8 cellular contexts compared by ENCODE assay signal in the genomic region with DNA sequence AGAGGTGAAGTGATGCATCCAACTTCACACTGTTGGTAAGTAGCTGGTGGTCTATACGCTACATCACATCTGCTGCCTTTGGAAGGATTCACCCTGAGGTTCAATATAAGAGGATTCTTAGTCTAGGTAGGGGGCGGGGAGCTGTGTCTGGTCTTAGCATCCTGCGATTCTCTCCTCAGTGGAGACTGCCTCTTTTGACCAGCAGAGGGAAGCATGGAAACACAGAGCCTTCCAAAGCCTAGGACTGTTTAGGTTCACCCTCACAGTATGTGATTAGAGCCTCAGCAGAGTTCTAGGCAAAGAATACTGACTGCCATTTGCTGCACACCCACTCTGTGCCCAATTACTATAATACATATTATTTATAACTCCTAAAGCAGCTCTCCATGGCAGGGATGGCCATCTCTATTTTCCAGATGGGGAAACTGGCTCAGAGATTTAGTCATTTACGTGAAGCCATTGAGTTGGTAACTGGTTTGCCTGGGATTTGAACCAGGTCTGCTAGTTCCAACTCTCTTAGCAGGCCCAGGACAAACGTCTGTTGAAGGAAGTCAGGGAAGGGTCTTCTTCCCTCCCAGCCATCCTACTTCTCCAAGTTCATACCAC. TPM values are rescaled to one million over a fixed set of nuclear protein-coding genes. Genes with fewer than 3 reads are reported as not detected.
DNase-seq lines count a peak whose midpoint lies in the region; ATAC-seq, FAIRE-seq and TF ChIP-seq lines count a peak whose summit lies in the region.

No MANE protein-coding gene starts in this region.

- H3K9me3 Mint-ChIP-seq in MCF 10A (ENCODE audit: unreplicated experiment), result no peaks in the 10 kb centered on the region
- no peaks in the 10 kb centered on the region for H3K9me3 Mint-ChIP-seq in CD4-positive, alpha-beta T cell

- no peak for ATAC-seq in HG02759 (IDR thresholded peaks at IDR 0.05; ENCODE audit: unreplicated experiment)
- ATAC-seq in CD4-positive, alpha-beta T cell (ENCODE audit: poor library complexity), result no peak

- H3K27ac ChIP-seq in GM23248, result no peak overlapping the region
- no peak overlapping the region for H3K27ac ChIP-seq in CD4-positive, alpha-beta T cell (ENCODE audit: low read depth, low read length)

- peak; percentile 57 for TF ChIP-seq CTCF in MCF 10A (IDR thresholded peaks at IDR 0.05; ENCODE audit: unreplicated experiment)
- no peak for TF ChIP-seq CTCF in CD4-positive, alpha-beta T cell (IDR thresholded peaks at IDR 0.05)

- no peak overlapping the region for H2AFZ ChIP-seq in GM23248

- no peaks in the 10 kb centered on the region for H3K9me2 ChIP-seq in GM23248 (ENCODE audit: insufficient read depth)

- in situ Hi-C loops in ACHN (cut with HindIII; ENCODE audit: low pct_ligation_motif_present, low pct_unique_long_range_greater_than_20kb, low sequenced_read_pairs) (no loop called here), GM23248 (cut with MboI) (no loop called here)

- H3K9me3 ChIP-seq in GM23248 (ENCODE audit: low read depth), result no peaks in the 10 kb centered on the region
- H3K9me3 ChIP-seq in CD4-positive, alpha-beta T cell (ENCODE audit: control insufficient read depth, low read length), result no peaks in the 10 kb centered on the region

- H3K79me2 ChIP-seq in GM23248 (ENCODE audit: insufficient read depth), result no peaks in the 10 kb centered on the region

- H3K4me1 ChIP-seq in GM23248 (ENCODE audit: insufficient read depth), result no peaks in the 10 kb centered on the region

- H3K27me3 ChIP-seq in GM23248 (replicated peaks; ENCODE audit: insufficient read depth), result peaks cover 11% of the 10 kb centered on the region; the same call in 1 of the 2 replicates
- H3K27me3 ChIP-seq in CD4-positive, alpha-beta T cell (ENCODE audit: control insufficient read depth, insufficient read depth, low read length), result peaks cover 24% of the 10 kb centered on the region

- no peaks in the 10 kb centered on the region for H4K20me1 ChIP-seq in GM23248 (ENCODE audit: insufficient read depth)

- POLR2A ChIA-PET in MCF 10A (lab: Yijun Ruan, JAX), result interaction anchor here (1.1 to 1.2 kb wide), 2 partner anchors 10 to 17 kb away, joined by 4 to 5 read pairs; no protein-coding TSS in a partner anchor
- POLR2A ChIA-PET in CD4-positive, alpha-beta T cell (lab: Charles Lee), result no interaction called here

- H3K4me1 Mint-ChIP-seq in MCF 10A (ENCODE audit: insufficient read depth, unreplicated experiment), result peaks cover 48% of the 10 kb centered on the region
- H3K4me1 Mint-ChIP-seq in CD4-positive, alpha-beta T cell (ENCODE audit: low read depth), result no peaks in the 10 kb centered on the region

- intact Hi-C loops in MCF 10A (cut with micrococcal nuclease), result loop anchor here (1.0 to 5.0 kb wide), 4 partner anchors 125 to 428 kb away; no protein-coding TSS in a partner anchor
- intact Hi-C loops in CD4-positive, alpha-beta T cell (cut with DNase I, micrococcal nuclease), result no loop called here

- BruUV-seq in MCF 10A (replicated peaks; lab: Mats Ljungman, UMichigan), result no TSS peak

- H3K4me2 ChIP-seq in GM23248 (ENCODE audit: unreplicated experiment), result no peak overlapping the region

- no peak for FAIRE-seq in urothelium cell line (lab: Jason Lieb, UNC)

- CTCF ChIA-PET in MCF 10A (lab: Yijun Ruan, JAX), result interaction anchor here (0.6 to 6.1 kb wide), 53 partner anchors 10 to 429 kb away, joined by 3 to 60 read pairs (median 5); partner anchors contain the start of genes CYP4B1 and CYP4Z1
- CTCF ChIA-PET in CD4-positive, alpha-beta T cell (lab: Charles Lee), result no interaction called here

- H3K27me3 Mint-ChIP-seq in MCF 10A (ENCODE audit: insufficient read depth, unreplicated experiment), result peaks cover 11% of the 10 kb centered on the region
- peaks cover 84% of the 10 kb centered on the region for H3K27me3 Mint-ChIP-seq in CD4-positive, alpha-beta T cell

- peak; percentile 53 for DNase-seq in ACHN
- DNase-seq in GM23248, result peak; percentile 75
- peak; percentile 37 to 49 for DNase-seq in NCI-H446 (lab: John Stamatoyannopoulos, UW)
- DNase-seq in MCF 10A (ENCODE audit: unreplicated experiment), result peak; percentile 86
- peak; percentile 60 for DNase-seq in kidney glomerular epithelial cell (lab: John Stamatoyannopoulos, UW)
- peak; percentile 69 for DNase-seq in urothelium cell line (ENCODE audit: low spot score)
- no peak for DNase-seq in CD4-positive, alpha-beta T cell

- H3K9ac ChIP-seq in GM23248, result no peak overlapping the region

- H3K36me3 Mint-ChIP-seq in MCF 10A (ENCODE audit: insufficient read depth, unreplicated experiment), result no peaks in the 10 kb centered on the region
- H3K36me3 Mint-ChIP-seq in CD4-positive, alpha-beta T cell (ENCODE audit: low read depth), result no peaks in the 10 kb centered on the region

- no peaks in the 10 kb centered on the region for H3K36me3 ChIP-seq in GM23248 (ENCODE audit: low read depth)

- no peaks in the 10 kb centered on the region for H3F3A ChIP-seq in GM23248 (ENCODE audit: insufficient read depth)

- 16 to 21% methylated on average over 5 of the region's 5 CpGs for whole genome bisulfite sequencing in GM23248 (ENCODE audit: low coverage in 1 of 2, low lambda C conversion rate in 2 of 2, missing lambda C conversion rate in 2 of 2), 2 experiments

- H3K27ac Mint-ChIP-seq in MCF 10A (ENCODE audit: low read depth, unreplicated experiment), result no peak overlapping the region
- H3K27ac Mint-ChIP-seq in CD4-positive, alpha-beta T cell, result no peak overlapping the region

- H3K4me3 Mint-ChIP-seq in MCF 10A (ENCODE audit: unreplicated experiment), result no peak overlapping the region
- H3K4me3 Mint-ChIP-seq in CD4-positive, alpha-beta T cell, result no peak overlapping the region

- H3K4me3 ChIP-seq in GM23248, result no peak overlapping the region

RNA-seq across cellular contexts. Expression of gene EFCAB14, which starts 28.9 kb away (rescaled TPM):
- total RNA-seq in GM23248 (2014; rRNA removed; shearing (Covaris generic)), result 51.6 and 58.0 TPM in 2 replicates
- 40.1 and 42.6 TPM in 2 replicates for polyA plus RNA-seq in GM23248 (2016; fragmentation: Nextera tagmentation; extraction: Ambion mirVana)
- total RNA-seq in MCF 10A (2022), result 33.9 and 48.1 TPM in 2 replicates
- 10 to 100 TPM; 36.8 to 38.3 TPM for total RNA-seq in CD4-positive, alpha-beta T cell

RNA-seq across cellular contexts. Expression of gene CYP4B1, which starts 51.1 kb away (rescaled TPM):
- total RNA-seq in GM23248 (2014; rRNA removed; shearing (Covaris generic)), result not detected in 2 replicates
- polyA plus RNA-seq in GM23248 (2016; fragmentation: Nextera tagmentation; extraction: Ambion mirVana), result not detected in 2 replicates
- total RNA-seq in MCF 10A (2022), result 5.9 and 10.1 TPM in 2 replicates
- total RNA-seq in CD4-positive, alpha-beta T cell, result not detected

Comparison
In these comparisons a context has a peak if more than half of its experiments do, and no peak if none do; other contexts are left out.
1. DNase-seq: peak in ACHN (single experiment), GM23248 (single experiment), NCI-H446 (2 of 2), MCF 10A (single experiment), kidney glomerular epithelial cell (single experiment) and urothelium cell line (single experiment); none in CD4-positive, alpha-beta T cell (0 of 10).